In the genomic region with DNA sequence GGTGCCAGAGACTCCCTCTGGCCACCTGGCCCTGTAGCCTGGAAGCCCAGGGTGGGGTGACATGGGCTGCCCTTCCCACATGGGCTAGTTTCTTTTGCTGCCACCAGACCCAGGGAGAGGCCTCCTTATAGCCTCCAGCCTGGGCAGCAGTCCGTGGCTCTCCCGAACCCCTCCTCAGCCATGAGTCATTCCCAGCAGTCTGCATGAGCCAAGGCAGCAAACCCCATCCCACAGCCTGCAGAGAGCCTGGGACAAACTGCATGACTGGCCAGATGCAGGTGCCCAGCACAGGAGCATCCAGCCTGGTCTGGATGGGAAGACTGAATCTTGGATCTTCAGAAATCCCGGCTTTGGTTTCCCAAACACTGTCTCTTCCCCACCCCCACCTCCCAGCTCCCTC, we compare ENCODE assay signal across 12 cellular contexts.
DNase-seq lines count a peak whose midpoint lies in the region; ATAC-seq, FAIRE-seq and TF ChIP-seq lines count a peak whose summit lies in the region.
"Had no signal": no experiment of that assay in that cellular context is flagged by ENCODE, and none has a peak within 500 bp of the region (broad histone marks: within the 10 kb centered on the region; RNA-seq: fewer than 3 reads in every experiment).

No MANE protein-coding gene starts in this region.

- peaks cover 66% of the 10 kb centered on the region for H3K4me1 ChIP-seq in astrocyte (ENCODE audit: insufficient read depth, low read length)
- no peaks in the 10 kb centered on the region for H3K4me1 ChIP-seq in foreskin keratinocyte

- H3K79me2 ChIP-seq in astrocyte (ENCODE audit: insufficient read depth, low read length), result no peaks in the 10 kb centered on the region

- H3K4me3 Mint-ChIP-seq in astrocyte (ENCODE audit: unreplicated experiment), result no peak overlapping the region
- no peak overlapping the region for H3K4me3 Mint-ChIP-seq in activated T-helper 2 cell treated with anti-CD3 and anti-CD28 coated beads, Interferon-gamma antibody, Interleukin-2, Interleukin-4, amounts not matched to agents 10 μg/mL and 5 μg/mL and 100 μg/mL, durations not matched to agents 14 hours and 24 hours and 36 hours (ENCODE audit: low read depth)
- H3K4me3 Mint-ChIP-seq: activated CD8-positive, alpha-beta T cell treated with anti-CD3 and anti-CD28 coated beads for 36 hours had no signal

- no peaks in the 10 kb centered on the region for H3K36me3 ChIP-seq in astrocyte (ENCODE audit: insufficient read depth, low read length)
- H3K36me3 ChIP-seq: thyroid gland had no signal

- no peaks in the 10 kb centered on the region for H3K9me3 ChIP-seq in astrocyte (ENCODE audit: insufficient read depth, low read depth, low read length)
- H3K9me3 ChIP-seq: thyroid gland had no signal

- H3K27ac ChIP-seq in astrocyte (ENCODE audit: low read depth, low read length) (no peak overlapping the region), foreskin keratinocyte (no peak overlapping the region)

- ATAC-seq in foreskin keratinocyte, result peak; percentile 60
- ATAC-seq in GM18907 (IDR thresholded peaks at IDR 0.05; ENCODE audit: unreplicated experiment), result no peak
- ATAC-seq: activated CD8-positive, alpha-beta T cell treated with anti-CD3 and anti-CD28 coated beads for 36 hours had no signal

- intact Hi-C loops in activated T-helper 2 cell treated with anti-CD3 and anti-CD28 coated beads, Interferon-gamma antibody, Interleukin-2, Interleukin-4, amounts not matched to agents 10 μg/mL and 5 μg/mL and 100 μg/mL, durations not matched to agents 14 hours and 24 hours and 36 hours (cut with micrococcal nuclease), result no loop called here

- H3K4me2 ChIP-seq in astrocyte (ENCODE audit: low read length), result peak overlapping the region; percentile 41

- peaks cover 41% of the 10 kb centered on the region for H3K4me1 Mint-ChIP-seq in astrocyte (ENCODE audit: low read depth, unreplicated experiment)
- H3K4me1 Mint-ChIP-seq in activated T-helper 2 cell treated with anti-CD3 and anti-CD28 coated beads, Interferon-gamma antibody, Interleukin-2, Interleukin-4, amounts not matched to agents 10 μg/mL and 5 μg/mL and 100 μg/mL, durations not matched to agents 14 hours and 24 hours and 36 hours (ENCODE audit: low read depth), result peaks cover 25% of the 10 kb centered on the region

- peak; percentile 91 for DNase-seq in EL
- DNase-seq in astrocyte (ENCODE audit: low read depth), result peak; percentile 81
- no peak for DNase-seq in foreskin keratinocyte
- DNase-seq in renal cortical epithelial cell (ENCODE audit: low read depth), result peak; percentile 92
- DNase-seq in activated T-helper 2 cell treated with anti-CD3 and anti-CD28 coated beads, Interferon-gamma antibody, Interleukin-2, Interleukin-4, amounts not matched to agents 10 μg/mL and 5 μg/mL and 100 μg/mL, durations not matched to agents 14 hours and 24 hours and 36 hours (ENCODE audit: low spot score), result no peak
- DNase-seq in iPS-NIHi11 (ENCODE audit: low spot score), result no peak
- DNase-seq in NCI-H345 (lab: John Stamatoyannopoulos, UW), result no peak
- DNase-seq: activated CD8-positive, alpha-beta T cell treated with anti-CD3 and anti-CD28 coated beads for 36 hours had no signal

- FAIRE-seq in astrocyte (lab: Jason Lieb, UNC), result no peak
- FAIRE-seq: colon, GM18507 had no signal

- no peaks in the 10 kb centered on the region for H3K9me3 Mint-ChIP-seq in astrocyte (ENCODE audit: unreplicated experiment)
- H3K9me3 Mint-ChIP-seq in activated T-helper 2 cell treated with anti-CD3 and anti-CD28 coated beads, Interferon-gamma antibody, Interleukin-2, Interleukin-4, amounts not matched to agents 10 μg/mL and 5 μg/mL and 100 μg/mL, durations not matched to agents 14 hours and 24 hours and 36 hours, result no peaks in the 10 kb centered on the region
- H3K9me3 Mint-ChIP-seq: activated CD8-positive, alpha-beta T cell treated with anti-CD3 and anti-CD28 coated beads for 36 hours had no signal

- H3K4me3 ChIP-seq in astrocyte (ENCODE audit: insufficient read depth, low read depth, low read length), result no peak overlapping the region
- H3K4me3 ChIP-seq: thyroid gland had no signal

- H3K27ac Mint-ChIP-seq in astrocyte (ENCODE audit: unreplicated experiment), result peak overlapping the region; percentile 23
- no peak overlapping the region for H3K27ac Mint-ChIP-seq in activated T-helper 2 cell treated with anti-CD3 and anti-CD28 coated beads, Interferon-gamma antibody, Interleukin-2, Interleukin-4, amounts not matched to agents 10 μg/mL and 5 μg/mL and 100 μg/mL, durations not matched to agents 14 hours and 24 hours and 36 hours
- H3K27ac Mint-ChIP-seq: activated CD8-positive, alpha-beta T cell treated with anti-CD3 and anti-CD28 coated beads for 36 hours had no signal

- H3K9ac ChIP-seq in astrocyte (ENCODE audit: low read length), result peak overlapping the region; percentile 36

- H3K27me3 Mint-ChIP-seq in astrocyte (ENCODE audit: low read depth, unreplicated experiment), result peaks cover 12% of the 10 kb centered on the region
- no peaks in the 10 kb centered on the region for H3K27me3 Mint-ChIP-seq in activated T-helper 2 cell treated with anti-CD3 and anti-CD28 coated beads, Interferon-gamma antibody, Interleukin-2, Interleukin-4, amounts not matched to agents 10 μg/mL and 5 μg/mL and 100 μg/mL, durations not matched to agents 14 hours and 24 hours and 36 hours (ENCODE audit: low read depth)

- H2AFZ ChIP-seq in astrocyte (ENCODE audit: low read depth, low read length), result no peak overlapping the region

- H3K27me3 ChIP-seq in astrocyte (ENCODE audit: insufficient read depth, low read length) (no peaks in the 10 kb centered on the region), foreskin keratinocyte (no peaks in the 10 kb centered on the region)
- H3K27me3 ChIP-seq: thyroid gland had no signal

- no peaks in the 10 kb centered on the region for H3K36me3 Mint-ChIP-seq in astrocyte (ENCODE audit: low read depth, unreplicated experiment)
- no peaks in the 10 kb centered on the region for H3K36me3 Mint-ChIP-seq in activated T-helper 2 cell treated with anti-CD3 and anti-CD28 coated beads, Interferon-gamma antibody, Interleukin-2, Interleukin-4, amounts not matched to agents 10 μg/mL and 5 μg/mL and 100 μg/mL, durations not matched to agents 14 hours and 24 hours and 36 hours (ENCODE audit: low read depth)

- H4K20me1 ChIP-seq in astrocyte (ENCODE audit: insufficient read depth, low read length), result no peaks in the 10 kb centered on the region

- TF ChIP-seq CTCF in astrocyte (IDR thresholded peaks at IDR 0.05; ENCODE audit: insufficient read depth, low read depth, low read length) (no peak), foreskin keratinocyte (conservative IDR thresholded peaks at IDR 0.05) (no peak)

Comparison
In these comparisons a context has a peak if more than half of its experiments do, and no peak if none do; other contexts are left out.
1. DNase-seq: peak in EL (single experiment), astrocyte (single experiment) and renal cortical epithelial cell (single experiment); none in foreskin keratinocyte (0 of 2), activated T-helper 2 cell treated with anti-CD3 and anti-CD28 coated beads, Interferon-gamma antibody, Interleukin-2, Interleukin-4, amounts not matched to agents 10 μg/mL and 5 μg/mL and 100 μg/mL, durations not matched to agents 14 hours and 24 hours and 36 hours (single experiment), iPS-NIHi11 (single experiment) and NCI-H345 (single experiment).